ENCODE assay signal across 1 cellular context in genomic region chr19:23762884-23763711, GRCh38.
TF ChIP-seq lines count a peak whose summit lies in the region.

No MANE protein-coding gene starts in this region.

TF ChIP-seq in K562, 482 proteins besides CTCF, POLR2A, EP300 and RAD21 (continued from another document and continues in another):
- TF ChIP-seq FOXJ2 (tag; IDR thresholded peaks at IDR 0.05) = no peak
- peak; percentile 28; the same call in 1 of the 2 replicates for TF ChIP-seq ARID4B (CRISPR knock-in tag; IDR thresholded peaks at IDR 0.05)
- TF ChIP-seq EHMT2 (IDR thresholded peaks at IDR 0.05) = no peak
- no peak for TF ChIP-seq RBM39 (optimal IDR thresholded peaks at IDR 0.05; ENCODE audit: low read depth, low read length)
- no peak for TF ChIP-seq ZNF282 (CRISPR knock-in tag; IDR thresholded peaks at IDR 0.05)
- TF ChIP-seq SAP30 (IDR thresholded peaks at IDR 0.05; ENCODE audit: borderline replicate concordance, insufficient read depth, low read depth, low read length, poor library complexity, severe bottlenecking) = peak; percentile 52
- peak; percentile 65; the same call in 1 of the 2 replicates for TF ChIP-seq RB1 (IDR thresholded peaks at IDR 0.05; ENCODE audit: low read depth)
- TF ChIP-seq NR3C1 (CRISPR knock-in tag; IDR thresholded peaks at IDR 0.05) = no peak
- TF ChIP-seq POLR2B (IDR thresholded peaks at IDR 0.05; ENCODE audit: low read depth, partially characterized antibody) = peak; percentile 79
- no peak for TF ChIP-seq MYBL2 (IDR thresholded peaks at IDR 0.05; ENCODE audit: low read depth)
- TF ChIP-seq MYBL2 (CRISPR knock-in tag; IDR thresholded peaks at IDR 0.05; ENCODE audit: borderline replicate concordance) = no peak
- TF ChIP-seq SIRT6 (IDR thresholded peaks at IDR 0.05; ENCODE audit: low read depth, low read length) = no peak
- no peak for TF ChIP-seq HDGF (IDR thresholded peaks at IDR 0.05)
- 0 out of 4 replicates have a peak, but pooled peaks of 1 of the 2 experiments have one; percentile 13 for TF ChIP-seq MLLT1 (IDR thresholded peaks at IDR 0.05)
- TF ChIP-seq TEAD1 (CRISPR knock-in tag; IDR thresholded peaks at IDR 0.05) = peak in 1 of 2 experiments; percentile 86; a peak in 1 of 4 replicates
- TF ChIP-seq PHF8 (IDR thresholded peaks at IDR 0.05; ENCODE audit: borderline replicate concordance, low read length) = peak; percentile 82
- no peak for TF ChIP-seq YBX1 (IDR thresholded peaks at IDR 0.05)
- TF ChIP-seq MTA3 (IDR thresholded peaks at IDR 0.05; ENCODE audit: borderline replicate concordance) = peak; percentile 66; the same call in 1 of the 2 replicates
- peak; percentile 51; the same call in 1 of the 2 replicates for TF ChIP-seq ZBTB7A (IDR thresholded peaks at IDR 0.05; ENCODE audit: borderline replicate concordance, control insufficient read depth, low read depth, low read length)
- TF ChIP-seq TAF1 (IDR thresholded peaks at IDR 0.05; ENCODE audit: control insufficient read depth, extremely low read depth, insufficient read depth, low read length, severe bottlenecking) = peak; percentile 50
- TF ChIP-seq SMARCE1 (IDR thresholded peaks at IDR 0.05) = no peak
- no peak for TF ChIP-seq U2AF2 (optimal IDR thresholded peaks at IDR 0.05; ENCODE audit: low read depth, low read length)
- no peak for TF ChIP-seq CGGBP1 (CRISPR knock-in tag; IDR thresholded peaks at IDR 0.05)
- TF ChIP-seq ATF6 (CRISPR knock-in tag; IDR thresholded peaks at IDR 0.05) = no peak
- no peak for TF ChIP-seq TSC22D4 (tag; IDR thresholded peaks at IDR 0.05)
- no peak for TF ChIP-seq ZNF512 (tag; IDR thresholded peaks at IDR 0.05)
- peak; percentile 19 for TF ChIP-seq CCNT2 (IDR thresholded peaks at IDR 0.05; ENCODE audit: borderline replicate concordance, extremely low read depth, insufficient read length, low read depth, low read length)
- TF ChIP-seq MXI1 (IDR thresholded peaks at IDR 0.05; ENCODE audit: low read depth, low read length) = no peak
- no peak for TF ChIP-seq NFIC (IDR thresholded peaks at IDR 0.05)
- TF ChIP-seq RBM25 (IDR thresholded peaks at IDR 0.05; ENCODE audit: low read depth, low read length, severe bottlenecking) = peak; percentile 83
- TF ChIP-seq ZBTB11 (CRISPR knock-in tag; IDR thresholded peaks at IDR 0.05) = 0 out of 6 replicates have a peak, but pooled peaks of 1 of the 3 experiments have one; percentile 29
- TF ChIP-seq HNRNPL (IDR thresholded peaks at IDR 0.05; ENCODE audit: low read depth, low read length) = no peak
- no peak for TF ChIP-seq ZNF146 (CRISPR knock-in tag; IDR thresholded peaks at IDR 0.05; ENCODE audit: unreplicated experiment)
- no peak for TF ChIP-seq PTRF (tag; IDR thresholded peaks at IDR 0.05)
- TF ChIP-seq ZBTB5 (IDR thresholded peaks at IDR 0.05) = peak; percentile 87
- TF ChIP-seq KDM5B (IDR thresholded peaks at IDR 0.05; ENCODE audit: insufficient replicate concordance, low read depth, low read length) = peak; percentile 72
- no peak for TF ChIP-seq ZBTB34 (CRISPR knock-in tag; IDR thresholded peaks at IDR 0.05)
